ENCODE assay signal across 8 cellular contexts in genomic region chr7:22001345-22002004, GRCh38. TPM values are rescaled to one million over a fixed set of nuclear protein-coding genes. Genes with fewer than 3 reads are reported as not detected.
DNase-seq lines count a peak whose midpoint lies in the region; ATAC-seq and TF ChIP-seq lines count a peak whose summit lies in the region.

No MANE protein-coding gene starts in this region.

- H3K9me1 ChIP-seq in IMR-90 (ENCODE audit: insufficient read depth, low read length), result no peaks in the 10 kb centered on the region

- no peak overlapping the region for H3K56ac ChIP-seq in IMR-90 (ENCODE audit: extremely low read depth, insufficient read depth, low read length)

- no peak overlapping the region for H3K27ac ChIP-seq in CD4-positive, CD25-positive, alpha-beta regulatory T cell (ENCODE audit: insufficient read depth, low read length, poor library complexity, severe bottlenecking)
- H3K27ac ChIP-seq in IMR-90 (ENCODE audit: insufficient read depth, low read length) (no peak overlapping the region), thyroid gland (no peak overlapping the region)

- H3K14ac ChIP-seq in IMR-90 (replicated peaks; ENCODE audit: low read depth, low read length), result no peak overlapping the region

- H3K4me2 ChIP-seq in IMR-90 (ENCODE audit: low read depth, low read length), result 0 out of 2 replicates have a peak overlapping the region, but pooled peaks have one; percentile 26

- no TSS peak for BruUV-seq in IMR-90 (replicated peaks; lab: Mats Ljungman, UMichigan)

- H3K36me3 ChIP-seq in CD4-positive, CD25-positive, alpha-beta regulatory T cell (ENCODE audit: control insufficient read depth, insufficient read depth, low read length), result no peaks in the 10 kb centered on the region
- H3K36me3 ChIP-seq in IMR-90 (ENCODE audit: control insufficient read depth, insufficient read depth, low read length) (no peaks in the 10 kb centered on the region), thyroid gland (no peaks in the 10 kb centered on the region)

- peak overlapping the region in 2 of 4 donors; percentile 28 to 34 for H3K4me3 Mint-ChIP-seq in CD4-positive, CD25-positive, alpha-beta regulatory T cell

- H3K4me1 Mint-ChIP-seq in CD4-positive, CD25-positive, alpha-beta regulatory T cell, result peaks cover 0 to 8% (median 4%) of the 10 kb centered on the region in 4 donors

- H3K9ac ChIP-seq in IMR-90 (ENCODE audit: low read depth, low read length), result peak overlapping the region; percentile 36; the same call in 1 of the 2 replicates

- peak in 2 of 3 donors; percentile 59 to 64 for DNase-seq in CD4-positive, CD25-positive, alpha-beta regulatory T cell
- DNase-seq in IMR-90 (peak; percentile 80), OCI-M2 (lab: John Stamatoyannopoulos, UW; ENCODE audit: unreplicated experiment) (peak; percentile 13), cerebellar cortex (ENCODE audit: low spot score) (peak; percentile 76), left lobe of liver (ENCODE audit: low spot score) (no peak), thyroid gland (no peak)
- DNase-seq in activated CD8-positive, alpha-beta memory T cell treated with anti-CD3 and anti-CD28 coated beads, Interleukin-2, amount 50 U/mL, for 48 hours, result no peak

- intact Hi-C loops in IMR-90 (cut with micrococcal nuclease) (loop anchor here (1.0 to 2.0 kb wide), 5 partner anchors 57 to 1223 kb away; partner anchors contain the start of genes CDCA7L and SP4), thyroid gland (cut with DNase I) (no loop called here)

- H3K9me3 Mint-ChIP-seq in CD4-positive, CD25-positive, alpha-beta regulatory T cell, result no peaks in the 10 kb centered on the region

- peak overlapping the region; percentile 39 for H3K4me3 ChIP-seq in CD4-positive, CD25-positive, alpha-beta regulatory T cell (ENCODE audit: low read depth, low read length)
- no peak overlapping the region for H3K4me3 ChIP-seq in IMR-90 (ENCODE audit: insufficient read depth, low read depth, low read length)
- no peak overlapping the region for H3K4me3 ChIP-seq in thyroid gland (replicated peaks in 1 of 3)

- no peak overlapping the region for H4K8ac ChIP-seq in IMR-90 (ENCODE audit: low read depth in 2 of 2, low read length in 2 of 2)

- peak; percentile 88 for TF ChIP-seq CTCF in IMR-90 (conservative IDR thresholded peaks at IDR 0.05; ENCODE audit: low read depth, low read length)
- peak; percentile 43 to 85 (median 74) for TF ChIP-seq CTCF in thyroid gland (IDR thresholded peaks at IDR 0.05)

- no peak overlapping the region for H2AK9ac ChIP-seq in IMR-90 (replicated peaks; ENCODE audit: low read depth, low read length, poor library complexity)

- POLR2A ChIA-PET in IMR-90 (lab: Charles Lee; ENCODE audit: unreplicated experiment), result no interaction called here

- H3K18ac ChIP-seq in IMR-90 (ENCODE audit: low read depth, low read length), result no peak overlapping the region

- peak; percentile 58 to 60 for ATAC-seq in CD4-positive, CD25-positive, alpha-beta regulatory T cell (ENCODE audit: low read depth in 2 of 2)
- ATAC-seq in GM18511 (IDR thresholded peaks at IDR 0.05; ENCODE audit: unreplicated experiment), result peak; percentile 73
- ATAC-seq in IMR-90 (ENCODE audit: low read depth), result peak; percentile 98
- ATAC-seq in left lobe of liver, result peak; percentile 96

- H4K20me1 ChIP-seq in IMR-90 (ENCODE audit: insufficient read depth, low read length), result no peaks in the 10 kb centered on the region

- dilution Hi-C loops in IMR-90 (cut with HindIII; ENCODE audit: low sequenced_read_pairs, unreplicated experiment), result no loop called here

- no peak overlapping the region for H2BK20ac ChIP-seq in IMR-90 (ENCODE audit: low read depth, low read length)

- no peak overlapping the region for H2BK15ac ChIP-seq in IMR-90 (ENCODE audit: low read depth, low read length)

- H3K4me1 ChIP-seq in CD4-positive, CD25-positive, alpha-beta regulatory T cell (ENCODE audit: control insufficient read depth, insufficient read depth, low read length, poor library complexity, severe bottlenecking), result no peaks in the 10 kb centered on the region
- H3K4me1 ChIP-seq in IMR-90 (ENCODE audit: control insufficient read depth, insufficient read depth, low read length), result 0 out of 2 replicates have a peak, but pooled peaks cover 3% of the 10 kb centered on the region
- no peaks in the 10 kb centered on the region for H3K4me1 ChIP-seq in thyroid gland

- peak; percentile 91 for TF ChIP-seq RAD21 in IMR-90 (IDR thresholded peaks at IDR 0.05; ENCODE audit: low read length)

- H3K27me3 Mint-ChIP-seq in CD4-positive, CD25-positive, alpha-beta regulatory T cell, result peaks cover 19% of the 10 kb centered on the region

- no peak for TF ChIP-seq POLR2A in IMR-90 (IDR thresholded peaks at IDR 0.05; ENCODE audit: low read depth, low read length)
- TF ChIP-seq POLR2A in thyroid gland (IDR thresholded peaks at IDR 0.05), result no peak

- H3K27ac Mint-ChIP-seq in CD4-positive, CD25-positive, alpha-beta regulatory T cell, result no peak overlapping the region

- H4K91ac ChIP-seq in IMR-90 (ENCODE audit: insufficient read depth, low read depth, low read length), result no peak overlapping the region

- CTCF ChIA-PET in IMR-90 (lab: Yijun Ruan, JAX), result interaction anchor here (0.7 to 1.6 kb wide), 2 partner anchors 14 to 47 kb away, joined by 3 to 4 read pairs; no protein-coding TSS in a partner anchor

- H2AFZ ChIP-seq in IMR-90 (replicated peaks; ENCODE audit: low read length, poor library complexity), result no peak overlapping the region

- in situ Hi-C loops in IMR-90 (cut with MboI; ENCODE audit: low sequenced_read_pairs), result loop anchor here (10.0 kb wide), 2 partner anchors 747 to 1227 kb away; no protein-coding TSS in a partner anchor

- no peak overlapping the region for H3K4ac ChIP-seq in IMR-90 (ENCODE audit: low read depth, low read length)

- no peaks in the 10 kb centered on the region for H3K79me1 ChIP-seq in IMR-90 (ENCODE audit: low read depth in 1 of 2, low read length in 2 of 2)

- no peak overlapping the region for H3K23ac ChIP-seq in IMR-90 (ENCODE audit: low read depth, low read length)

- H2AK5ac ChIP-seq in IMR-90 (ENCODE audit: low read depth, low read length), result no peak overlapping the region

- H2BK5ac ChIP-seq in IMR-90 (ENCODE audit: low read depth, low read length, poor library complexity, severe bottlenecking), result no peak overlapping the region

- H4K5ac ChIP-seq in IMR-90 (ENCODE audit: low read depth, low read length), result no peak overlapping the region

- no peaks in the 10 kb centered on the region for H3K27me3 ChIP-seq in CD4-positive, CD25-positive, alpha-beta regulatory T cell (ENCODE audit: control insufficient read depth, insufficient read depth, low read length)
- H3K27me3 ChIP-seq in IMR-90 (ENCODE audit: control insufficient read depth, insufficient read depth, low read length) (no peaks in the 10 kb centered on the region; the same call in 1 of the 2 replicates), thyroid gland (no peaks in the 10 kb centered on the region)

- no peaks in the 10 kb centered on the region for H3K9me3 ChIP-seq in CD4-positive, CD25-positive, alpha-beta regulatory T cell (ENCODE audit: control insufficient read depth in 2 of 2, low read length in 2 of 2)
- H3K9me3 ChIP-seq in IMR-90 (ENCODE audit: control insufficient read depth, insufficient read depth, low read length), result no peaks in the 10 kb centered on the region
- no peaks in the 10 kb centered on the region for H3K9me3 ChIP-seq in thyroid gland

- no peak overlapping the region for H2BK120ac ChIP-seq in IMR-90 (ENCODE audit: low read depth, low read length)

- no peaks in the 10 kb centered on the region for H3K36me3 Mint-ChIP-seq in CD4-positive, CD25-positive, alpha-beta regulatory T cell

- no CpG with 5 or more reads among the region's 8 CpGs for WGBS in IMR-90 (ENCODE audit: extremely low coverage in 2 of 2, insufficient read length in 1 of 2), 2 experiments
- 16 to 21% methylated on average over 8 of the region's 8 CpGs for WGBS in thyroid gland, 2 donors

TF ChIP-seq in IMR-90, 13 proteins besides CTCF, POLR2A, EP300 and RAD21:
- TF ChIP-seq SMC3 (IDR thresholded peaks at IDR 0.05; ENCODE audit: low read depth, low read length) (peak; percentile 71), CHD1 (IDR thresholded peaks at IDR 0.05; ENCODE audit: low read depth, low read length) (no peak), MAFK (IDR thresholded peaks at IDR 0.05; ENCODE audit: low read depth, low read length) (no peak), NFE2L2 (IDR thresholded peaks at IDR 0.05; ENCODE audit: low read depth, low read length) (no peak), MXI1 (IDR thresholded peaks at IDR 0.05; ENCODE audit: borderline replicate concordance, low read depth, low read length) (no peak), RCOR1 (IDR thresholded peaks at IDR 0.05; ENCODE audit: insufficient replicate concordance, low read length) (no peak), FOS (IDR thresholded peaks at IDR 0.05; ENCODE audit: low read depth, low read length) (no peak)

RNA-seq across cellular contexts. Expression of gene CDCA7L, which starts 55.8 kb away (rescaled TPM):
- 8.3 TPM for total RNA-seq in CD4-positive, CD25-positive, alpha-beta regulatory T cell
- 10 to 100 TPM; 14.2 to 33.1 (median 24.1) TPM for polyA plus RNA-seq in CD4-positive, CD25-positive, alpha-beta regulatory T cell
- total RNA-seq in IMR-90 (2012; rRNA removed), result 35.0 and 40.8 TPM in 2 replicates
- 18.2 and 20.4 TPM in 2 replicates for polyA plus RNA-seq in IMR-90 (2012; rRNA removed)
- polyA plus RNA-seq in IMR-90 (2012; cell fraction: cytosol; rRNA removed), result 7.8 and 15.1 TPM in 2 replicates
- polyA plus RNA-seq in IMR-90 (2012; cell fraction: nucleus; rRNA removed; ENCODE audit: low replicate concordance), result 5.7 and 21.6 TPM in 2 replicates
- 5.2 TPM for total RNA-seq in left lobe of liver
- total RNA-seq in thyroid gland, result 10 to 100 TPM; 23.7 to 56.2 (median 26.0) TPM

Comparison
In these comparisons a context has a peak if more than half of its experiments do, and no peak if none do; other contexts are left out.
1. DNase-seq: peak in CD4-positive, CD25-positive, alpha-beta regulatory T cell (2 of 3), IMR-90 (single experiment), OCI-M2 (single experiment) and cerebellar cortex (single experiment); none in left lobe of liver (single experiment), thyroid gland (0 of 2) and activated CD8-positive, alpha-beta memory T cell treated with anti-CD3 and anti-CD28 coated beads, Interleukin-2, amount 50 U/mL, for 48 hours (single experiment).
2. Peak in every context shown above with its lines, with median percentiles within 50 percentile points of each other: ATAC-seq.